In the genomic region with DNA sequence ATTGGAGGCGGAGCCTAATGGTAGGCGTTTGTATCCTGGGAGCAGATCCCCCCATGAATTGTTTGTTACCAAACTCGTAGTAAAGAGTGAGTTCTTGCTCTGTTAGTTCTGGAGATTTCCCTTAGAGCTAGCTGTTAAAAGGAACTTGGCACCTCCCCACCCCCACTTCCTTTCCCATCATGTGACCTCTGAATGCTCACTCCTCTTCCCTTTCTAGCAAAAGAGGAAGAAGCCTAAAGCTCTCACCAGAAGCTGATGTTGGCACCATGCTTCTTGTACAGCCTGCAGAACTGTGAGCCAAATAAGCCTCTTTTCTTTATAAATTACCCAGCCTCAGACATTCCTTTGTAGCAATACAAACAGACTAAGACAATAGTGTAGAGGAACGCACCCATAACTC, we compare ENCODE assay signal across 20 cellular contexts. TPM values are rescaled to one million over a fixed set of nuclear protein-coding genes. Genes with fewer than 3 reads are reported as not detected.
DNase-seq lines count a peak whose midpoint lies in the region; ATAC-seq, FAIRE-seq and TF ChIP-seq lines count a peak whose summit lies in the region.
"Had no signal": no experiment of that assay in that cellular context is flagged by ENCODE, and none has a peak within 500 bp of the region (broad histone marks: within the 10 kb centered on the region; RNA-seq: fewer than 3 reads in every experiment).

No MANE protein-coding gene starts in this region.

- TF ChIP-seq CTCF in NB4 (IDR thresholded peaks at IDR 0.05; ENCODE audit: low read depth, low read length) (no peak), K562 (IDR thresholded peaks at IDR 0.05 in 2 of 3, conservative IDR thresholded peaks at IDR 0.05 in 1 of 3; ENCODE audit: insufficient read depth in 2 of 3, low read depth in 1 of 3, low read length in 3 of 3) (no peak), sigmoid colon (IDR thresholded peaks at IDR 0.05) (no peak)

- no peaks in the 10 kb centered on the region for H4K20me1 ChIP-seq in K562 (replicated peaks; ENCODE audit: control insufficient read depth, insufficient read depth, low read length)

- H3K9me3 ChIP-seq in K562 (replicated peaks; ENCODE audit: control insufficient read depth, insufficient read depth, low read depth, low read length) (no peaks in the 10 kb centered on the region), sigmoid colon (no peaks in the 10 kb centered on the region)
- H3K9me3 ChIP-seq: upper lobe of left lung had no signal

- H3K9me1 ChIP-seq in K562 (ENCODE audit: control insufficient read depth, insufficient read depth, low read length), result no peaks in the 10 kb centered on the region

- no peak overlapping the region for H2AFZ ChIP-seq in K562 (ENCODE audit: low read depth, low read length)

- H3K9ac ChIP-seq in K562 (ENCODE audit: insufficient read depth in 1 of 2, low read depth in 2 of 2, low read length in 2 of 2), result no peak overlapping the region

- no peaks in the 10 kb centered on the region for H3K79me2 ChIP-seq in K562 (ENCODE audit: control insufficient read depth, insufficient read depth, low read length)

- no peaks in the 10 kb centered on the region for H3K36me3 ChIP-seq in K562 (ENCODE audit: control insufficient read depth, insufficient read depth, low read length)
- H3K36me3 ChIP-seq in sigmoid colon, result no peaks in the 10 kb centered on the region
- H3K36me3 ChIP-seq: cardiac muscle cell, upper lobe of left lung had no signal

- H3K27me3 ChIP-seq in K562 (ENCODE audit: control insufficient read depth in 2 of 2, insufficient read depth in 2 of 2, low read length in 2 of 2) (no peaks in the 10 kb centered on the region), sigmoid colon (peaks cover 0 to 6% (median 0%) of the 10 kb centered on the region in 3 donors)
- H3K27me3 ChIP-seq: upper lobe of left lung had no signal

- TF ChIP-seq POLR2A in NB4 (IDR thresholded peaks at IDR 0.05; ENCODE audit: extremely low read depth, insufficient read length), result no peak
- no peak for TF ChIP-seq POLR2A in K562 (conservative IDR thresholded peaks at IDR 0.05)
- TF ChIP-seq POLR2A in sigmoid colon (IDR thresholded peaks at IDR 0.05), result no peak

- H3K4me1 ChIP-seq in K562 (replicated peaks in 1 of 2; ENCODE audit: control insufficient read depth in 2 of 2, insufficient read depth in 2 of 2, low read length in 2 of 2), result no peaks in the 10 kb centered on the region
- H3K4me1 ChIP-seq in sigmoid colon, result peaks cover 0 to 13% (median 8%) of the 10 kb centered on the region in 4 donors
- H3K4me1 ChIP-seq: upper lobe of left lung had no signal

- TF ChIP-seq EP300 in K562 (IDR thresholded peaks at IDR 0.05; ENCODE audit: low read length) (no peak), sigmoid colon (IDR thresholded peaks at IDR 0.05) (no peak)

- CTCF ChIA-PET in K562 (lab: Yijun Ruan, JAX; ENCODE audit: low intra/inter-chr PET ratio), result no interaction called here

- TF ChIP-seq RAD21 in K562 (CRISPR knock-in tag; conservative IDR thresholded peaks at IDR 0.05 in 1 of 2, IDR thresholded peaks at IDR 0.05 in 1 of 2), result no peak

- in situ Hi-C loops in K562 (cut with MboI), result no loop called here

- H3K27ac ChIP-seq in K562 (ENCODE audit: extremely low read depth, low read depth, low read length) (no peak overlapping the region), sigmoid colon (no peak overlapping the region)
- H3K27ac ChIP-seq: 22Rv1, cardiac muscle cell, upper lobe of left lung had no signal

- no TSS peak for BruUV-seq in K562 (replicated peaks; lab: Mats Ljungman, UMichigan)

- H3K4me3 ChIP-seq in NB4 (ENCODE audit: low read depth, low read length), result no peak overlapping the region
- H3K4me3 ChIP-seq in K562, result no peak overlapping the region
- H3K4me3 ChIP-seq in sigmoid colon, result no peak overlapping the region
- H3K4me3 ChIP-seq: cardiac muscle cell, lung, upper lobe of left lung had no signal

- WGBS in K562 (ENCODE audit: insufficient coverage, low coverage, missing lambda C conversion rate), result 4% methylated on average over 4 of the region's 4 CpGs
- 60 to 73% methylated on average over 4 of the region's 4 CpGs for WGBS in sigmoid colon, 2 donors

- intact Hi-C loops in K562 (cut with micrococcal nuclease), result no loop called here
- intact Hi-C loops in sigmoid colon (cut with DNase I), result no loop called here

- peak; percentile 52 for DNase-seq in SIG-M5 treated with dmso at 0.1 percent for 504 hours (lab: John Stamatoyannopoulos, UW; ENCODE audit: unreplicated experiment)
- no peak for DNase-seq in SIG-M5 (lab: John Stamatoyannopoulos, UW)
- DNase-seq in NB4 (ENCODE audit: low read depth), result peak; percentile 82
- no peak for DNase-seq in K562 (ENCODE audit: extremely low read depth in 1 of 4, low spot score in 3 of 4)
- DNase-seq in sigmoid colon, result peak; percentile 67
- DNase-seq in NK-92 treated with Interleukin-12 subunit alpha and Interleukin-12 subunit beta, amount 100 ng/mL, for 24 hours (lab: John Stamatoyannopoulos, UW), result no peak
- DNase-seq in A172 (ENCODE audit: low spot score), result no peak
- DNase-seq: activated CD4-positive, alpha-beta T cell treated with anti-CD3 and anti-CD28 coated beads for 4 hours; activated naive CD8-positive, alpha-beta T cell treated with anti-CD3 and anti-CD28 coated beads, Interleukin-2, amount 10 ng/mL, durations not matched to agents 7 days and 5 days; CD8-positive, alpha-beta T cell; effector CD8-positive, alpha-beta T cell; NCI-H1092; stimulated activated CD4-positive, alpha-beta T cell treated with anti-CD3 and anti-CD28 coated beads, Interleukin-4, amount 100 ng/mL, for 4 hours had no signal

- POLR2A ChIA-PET in K562 (lab: Yijun Ruan, JAX), result no interaction called here

- ATAC-seq in K562 (no peak), HG03571 (IDR thresholded peaks at IDR 0.05; ENCODE audit: unreplicated experiment) (no peak)
- ATAC-seq: CD8-positive, alpha-beta T cell had no signal

- FAIRE-seq in K562 (lab: Jason Lieb, UNC), result no peak

- no peak overlapping the region; the same call in 1 of the 2 replicates for H3K4me2 ChIP-seq in K562 (ENCODE audit: insufficient read depth, low read length)

TF ChIP-seq in K562, 482 proteins besides CTCF, POLR2A, EP300 and RAD21 (continues in another document):
- TF ChIP-seq ETS2 (tag; IDR thresholded peaks at IDR 0.05; ENCODE audit: borderline replicate concordance, poor library complexity, severe bottlenecking) (no peak), KDM4B (IDR thresholded peaks at IDR 0.05; ENCODE audit: borderline replicate concordance in 2 of 2, low read depth in 1 of 2) (no peak), CHD2 (IDR thresholded peaks at IDR 0.05; ENCODE audit: low read depth, low read length) (no peak), ZNF124 (CRISPR knock-in tag; IDR thresholded peaks at IDR 0.05) (no peak), CC2D1A (IDR thresholded peaks at IDR 0.05) (no peak), FOXK1 (CRISPR knock-in tag; IDR thresholded peaks at IDR 0.05; ENCODE audit: borderline replicate concordance) (no peak), ZNF408 (CRISPR knock-in tag; IDR thresholded peaks at IDR 0.05; ENCODE audit: low read depth) (no peak), MXI1 (IDR thresholded peaks at IDR 0.05; ENCODE audit: low read depth, low read length) (no peak)
- TF ChIP-seq, protein P1, sequence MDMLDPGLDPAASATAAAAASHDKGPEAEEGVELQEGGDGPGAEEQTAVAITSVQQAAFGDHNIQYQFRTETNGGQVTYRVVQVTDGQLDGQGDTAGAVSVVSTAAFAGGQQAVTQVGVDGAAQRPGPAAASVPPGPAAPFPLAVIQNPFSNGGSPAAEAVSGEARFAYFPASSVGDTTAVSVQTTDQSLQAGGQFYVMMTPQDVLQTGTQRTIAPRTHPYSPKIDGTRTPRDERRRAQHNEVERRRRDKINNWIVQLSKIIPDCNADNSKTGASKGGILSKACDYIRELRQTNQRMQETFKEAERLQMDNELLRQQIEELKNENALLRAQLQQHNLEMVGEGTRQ (CRISPR knock-in tag; IDR thresholded peaks at IDR 0.05), result peak; percentile 45; the same call in 1 of the 2 replicates
- TF ChIP-seq, protein P2, sequence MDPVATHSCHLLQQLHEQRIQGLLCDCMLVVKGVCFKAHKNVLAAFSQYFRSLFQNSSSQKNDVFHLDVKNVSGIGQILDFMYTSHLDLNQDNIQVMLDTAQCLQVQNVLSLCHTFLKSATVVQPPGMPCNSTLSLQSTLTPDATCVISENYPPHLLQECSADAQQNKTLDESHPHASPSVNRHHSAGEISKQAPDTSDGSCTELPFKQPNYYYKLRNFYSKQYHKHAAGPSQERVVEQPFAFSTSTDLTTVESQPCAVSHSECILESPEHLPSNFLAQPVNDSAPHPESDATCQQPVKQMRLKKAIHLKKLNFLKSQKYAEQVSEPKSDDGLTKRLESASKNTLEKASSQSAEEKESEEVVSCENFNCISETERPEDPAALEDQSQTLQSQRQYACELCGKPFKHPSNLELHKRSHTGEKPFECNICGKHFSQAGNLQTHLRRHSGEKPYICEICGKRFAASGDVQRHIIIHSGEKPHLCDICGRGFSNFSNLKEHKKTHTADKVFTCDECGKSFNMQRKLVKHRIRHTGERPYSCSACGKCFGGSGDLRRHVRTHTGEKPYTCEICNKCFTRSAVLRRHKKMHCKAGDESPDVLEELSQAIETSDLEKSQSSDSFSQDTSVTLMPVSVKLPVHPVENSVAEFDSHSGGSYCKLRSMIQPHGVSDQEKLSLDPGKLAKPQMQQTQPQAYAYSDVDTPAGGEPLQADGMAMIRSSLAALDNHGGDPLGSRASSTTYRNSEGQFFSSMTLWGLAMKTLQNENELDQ (CRISPR knock-in tag; IDR thresholded peaks at IDR 0.05; ENCODE audit: borderline replicate concordance), result no peak

RNA-seq across cellular contexts. Expression of a gene that starts 13.8 kb away (rescaled TPM):
- total RNA-seq in K562 (2011; cell fraction: chromatin; rRNA removed; ENCODE audit: low replicate concordance), result not detected in 2 replicates
- total RNA-seq in K562 (2011; cell fraction: nucleolus; rRNA removed), result not detected in 2 replicates
- total RNA-seq in K562 (2011; cell fraction: nucleoplasm; rRNA removed), result not detected in 2 replicates
- not detected in 2 replicates for total RNA-seq in K562 (2014; rRNA removed)
- not detected in 2 replicates for total RNA-seq in K562 (2014; rRNA removed; fragmentation: Illumina TruSeq; extraction: Trizol)
- total RNA-seq in K562 (2015; rRNA removed; fragmentation: Illumina TruSeq; extraction: Trizol), result not detected in 2 replicates
- not detected in 2 replicates for total RNA-seq in K562 (2021)
- polyA plus RNA-seq in K562 (2011; rRNA removed), result not detected in 2 replicates
- polyA plus RNA-seq in K562 (2011; cell fraction: cytosol; rRNA removed), result not detected in 2 replicates
- not detected in 2 replicates for polyA plus RNA-seq in K562 (2011; cell fraction: nucleus; rRNA removed)
- polyA plus RNA-seq in K562 (2012), result not detected in 2 replicates
- not detected in 2 replicates for polyA plus RNA-seq in K562 (2014; fragmentation: Illumina TruSeq; extraction: Trizol)
- polyA plus RNA-seq in K562 (2014; fragmentation: Nextera tagmentation; extraction: Ambion mirVana), result not detected
- not detected in 2 replicates for polyA plus RNA-seq in K562 (2014; rRNA removed)
- polyA minus RNA-seq in K562 (2011; rRNA and poly(A)+ RNA removed), result not detected in 2 replicates
- polyA minus RNA-seq in K562 (2011; cell fraction: cytosol; rRNA and poly(A)+ RNA removed), result not detected in 2 replicates
- polyA minus RNA-seq in K562 (2011; cell fraction: nucleus; rRNA and poly(A)+ RNA removed), result not detected in 2 replicates
- total RNA-seq in sigmoid colon, result under 1 TPM in 1 of 4 donors, not detected in 3; 0.83 TPM
- polyA plus RNA-seq in sigmoid colon, result 10 to 100 TPM; 24.0 to 72.7 (median 57.6) TPM
- total RNA-seq in A172 (2014; rRNA removed; shearing (Covaris generic)), result not detected in 2 replicates
- total RNA-seq: activated naive CD8-positive, alpha-beta T cell treated with anti-CD3 and anti-CD28 coated beads, Interleukin-2, amount 10 ng/mL, durations not matched to agents 7 days and 5 days; cardiac muscle cell; CD8-positive, alpha-beta T cell; lung; neural crest cell; T-helper 1 cell treated with Interleukin-12 subunit alpha and Interleukin-12 subunit beta and Interleukin-4 antibody, amounts not matched to agents 30 ng/mL and 1 ng/mL, for 36 hours; upper lobe of left lung had no signal
- polyA plus RNA-seq: cardiac muscle cell, lung had no signal

Comparison
In these comparisons a context has a peak if more than half of its experiments do, and no peak if none do; other contexts are left out.
1. DNase-seq: peak in SIG-M5 treated with dmso at 0.1 percent for 504 hours (single experiment), NB4 (single experiment) and sigmoid colon (single experiment); none in SIG-M5 (single experiment), K562 (0 of 4), NK-92 treated with Interleukin-12 subunit alpha and Interleukin-12 subunit beta, amount 100 ng/mL, for 24 hours (single experiment) and A172 (single experiment).